Comparison of ENCODE assay signal across 19 cellular contexts in the genomic region with DNA sequence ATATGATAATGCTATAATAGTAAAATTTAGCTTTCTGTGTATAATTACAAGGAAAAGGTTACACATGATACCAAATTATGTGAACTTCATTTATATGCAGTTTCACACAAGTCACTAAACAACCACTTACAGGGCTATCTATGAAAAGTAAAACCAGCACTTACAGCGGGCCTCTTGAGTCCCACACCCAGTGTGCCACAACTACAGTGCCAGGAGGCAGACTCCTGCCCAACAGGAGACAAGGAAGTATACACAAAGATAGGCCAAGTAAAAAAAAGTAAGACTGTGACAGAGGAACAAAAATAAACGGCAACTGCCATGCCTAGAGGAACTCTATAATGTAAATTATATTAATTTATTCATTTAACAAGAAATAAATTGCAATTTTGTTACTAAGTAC.
"Had no signal": no experiment of that assay in that cellular context is flagged by ENCODE, and none has a peak within 500 bp of the region (broad histone marks: within the 10 kb centered on the region; RNA-seq: fewer than 3 reads in every experiment).

No MANE protein-coding gene starts in this region.

- H3K27ac Mint-ChIP-seq: endodermal cell, mesothelial cell of epicardium, natural killer cell, neural progenitor cell had no signal

- H3K27ac ChIP-seq: coronary artery, foreskin keratinocyte, neural progenitor cell, parathyroid adenoma, testis, tibial nerve had no signal

- H3K4me1 Mint-ChIP-seq: endodermal cell, mesothelial cell of epicardium, natural killer cell, neural progenitor cell had no signal

- DNase-seq: caudate nucleus; effector CD4-positive, alpha-beta T cell; endodermal cell; erythroblast; foreskin keratinocyte; head of caudate nucleus; hippocampal formation; left colon; natural killer cell; nucleus accumbens; small intestine; stimulated activated CD4-positive, alpha-beta T cell treated with anti-CD3 and anti-CD28 coated beads, Interleukin-12 subunit alpha, Interleukin-12 subunit beta, amount 100 ng/mL, for 4 hours; stimulated activated naive CD4-positive, alpha-beta T cell treated with Interleukin-2 at 50 U/mL for 16 hours; testis had no signal

- H3K9me3 Mint-ChIP-seq: endodermal cell, natural killer cell, neural progenitor cell had no signal

- ATAC-seq: left colon, natural killer cell had no signal

- H3K27me3 ChIP-seq: foreskin keratinocyte, neural progenitor cell, testis, tibial nerve had no signal

- H3K4me3 Mint-ChIP-seq: endodermal cell, mesothelial cell of epicardium, natural killer cell, neural progenitor cell had no signal

- H3K4me1 ChIP-seq: foreskin keratinocyte, neural progenitor cell, parathyroid adenoma, testis, tibial nerve had no signal

- H3K9me3 ChIP-seq: testis, tibial nerve had no signal

- H3K4me3 ChIP-seq: coronary artery, neural progenitor cell, testis, tibial nerve had no signal
